In genomic region chr15:91940466-91941381, GRCh38 we compare ENCODE assay signal across 9 cellular contexts.
DNase-seq lines count a peak whose midpoint lies in the region; ATAC-seq and TF ChIP-seq lines count a peak whose summit lies in the region.
"Had no signal": no experiment of that assay in that cellular context is flagged by ENCODE, and none has a peak within 500 bp of the region (broad histone marks: within the 10 kb centered on the region; RNA-seq: fewer than 3 reads in every experiment).

No MANE protein-coding gene starts in this region.

- H3K4me1 ChIP-seq in PC-9 (replicated peaks; ENCODE audit: insufficient read depth) (peaks cover 61% of the 10 kb centered on the region), A673 (ENCODE audit: insufficient read depth, low read length, poor library complexity, severe bottlenecking) (peaks cover 25% of the 10 kb centered on the region)

- intact Hi-C loops in PC-9 (cut with micrococcal nuclease; ENCODE audit: unreplicated experiment) (loop anchor here (1.0 to 10.0 kb wide), 5 partner anchors 50 to 704 kb away; no protein-coding TSS in a partner anchor), A673 (cut with micrococcal nuclease; ENCODE audit: unreplicated experiment) (loop anchor here (5.0 kb wide), 1 partner anchor 638 kb away; no protein-coding TSS in a partner anchor)

- peak overlapping the region; percentile 100 for H3K27ac ChIP-seq in PC-9
- H3K27ac ChIP-seq in A673 (ENCODE audit: low read depth, low read length, poor library complexity, severe bottlenecking), result no peak overlapping the region

- CTCF ChIA-PET in PC-9 (lab: Charles Lee) (interaction anchor here (0.6 to 2.1 kb wide), 6 partner anchors 36 to 639 kb away, joined by 3 to 10 read pairs (median 5); no protein-coding TSS in a partner anchor), A673 (lab: Charles Lee) (no interaction called here)

- H3K4me3 ChIP-seq in PC-9, result peak overlapping the region; percentile 51
- H3K4me3 ChIP-seq in A673 (ENCODE audit: low read depth, low read length, poor library complexity, severe bottlenecking), result no peak overlapping the region

- peak overlapping the region; percentile 55 for H3K27ac Mint-ChIP-seq in activated T-cell treated with anti-CD3 and anti-CD28 coated beads, Interleukin-2, amount 50 U/mL, for 72 hours
- no peak overlapping the region for H3K27ac Mint-ChIP-seq in activated T-cell treated with anti-CD3 and anti-CD28 coated beads, Interleukin-2, amount 50 U/mL, for 24 hours
- H3K27ac Mint-ChIP-seq in stimulated activated naive CD8-positive, alpha-beta T cell treated with anti-CD3 and anti-CD28 coated beads, Interleukin-15, amount 100 ng/mL, for 72 hours, result peak overlapping the region in 1 of 2 donors; percentile 44

- no peak overlapping the region for H2AFZ ChIP-seq in PC-9

- peak; percentile 8 to 37 for DNase-seq in activated T-cell treated with anti-CD3 and anti-CD28 coated beads, Interleukin-2, amount 50 U/mL, for 72 hours
- no peak for DNase-seq in activated T-cell treated with anti-CD3 and anti-CD28 coated beads, Interleukin-2, amount 50 U/mL, for 24 hours
- DNase-seq in PC-9 (peak; percentile 75 to 88), islet precursor cell (peak; percentile 85), A673 (ENCODE audit: low spot score) (no peak), EL (no peak)
- no peak for DNase-seq in stimulated activated naive CD8-positive, alpha-beta T cell treated with anti-CD3 and anti-CD28 coated beads, Interleukin-15, amount 100 ng/mL, for 72 hours
- DNase-seq: BE2C had no signal

- BruUV-seq in PC-9 (replicated peaks; lab: Mats Ljungman, UMichigan) (TSS peak; percentile 78), A673 (replicated peaks; lab: Mats Ljungman, UMichigan) (no TSS peak)

- H3K27me3 ChIP-seq in PC-9 (ENCODE audit: insufficient read depth, low read depth) (no peaks in the 10 kb centered on the region), A673 (replicated peaks; ENCODE audit: insufficient read depth, low read depth, low read length, poor library complexity) (no peaks in the 10 kb centered on the region)
- H3K27me3 ChIP-seq: BE2C had no signal

- POLR2A ChIA-PET in PC-9 (lab: Charles Lee; ENCODE audit: unreplicated experiment) (interaction anchor here (0.6 to 0.7 kb wide), 7 partner anchors 16 to 929 kb away, joined by 4 to 26 read pairs (median 5); no protein-coding TSS in a partner anchor), A673 (lab: Charles Lee; ENCODE audit: low non-redundant PET) (interaction anchor here (0.7 kb wide), 1 partner anchor 45 kb away, joined by 3 read pairs; no protein-coding TSS in a partner anchor)

- H3K9me3 ChIP-seq in PC-9 (ENCODE audit: insufficient read depth, low read depth) (no peaks in the 10 kb centered on the region), A673 (ENCODE audit: low read depth, low read length, poor library complexity, severe bottlenecking) (no peaks in the 10 kb centered on the region)
- H3K9me3 ChIP-seq: BE2C had no signal

- TF ChIP-seq CTCF in PC-9 (conservative IDR thresholded peaks at IDR 0.05) (no peak), A673 (conservative IDR thresholded peaks at IDR 0.05; ENCODE audit: low read depth, low read length) (no peak)

- peaks cover 85% of the 10 kb centered on the region for H3K79me2 ChIP-seq in PC-9 (ENCODE audit: low read depth)

- peak overlapping the region in 1 of 2 donors; percentile 17 for H3K4me3 Mint-ChIP-seq in activated T-cell treated with anti-CD3 and anti-CD28 coated beads, Interleukin-2, amount 50 U/mL, for 72 hours
- H3K4me3 Mint-ChIP-seq in activated T-cell treated with anti-CD3 and anti-CD28 coated beads, Interleukin-2, amount 50 U/mL, for 24 hours, result no peak overlapping the region
- no peak overlapping the region for H3K4me3 Mint-ChIP-seq in stimulated activated naive CD8-positive, alpha-beta T cell treated with anti-CD3 and anti-CD28 coated beads, Interleukin-15, amount 100 ng/mL, for 72 hours

- no peaks in the 10 kb centered on the region for H3K36me3 ChIP-seq in PC-9 (ENCODE audit: low read depth)
- no peaks in the 10 kb centered on the region for H3K36me3 ChIP-seq in A673 (ENCODE audit: insufficient read depth, low read length, poor library complexity, severe bottlenecking)
- H3K36me3 ChIP-seq: BE2C had no signal

- peaks cover 41% of the 10 kb centered on the region for H3F3A ChIP-seq in PC-9 (ENCODE audit: insufficient read depth, low read depth)

- no peaks in the 10 kb centered on the region for H3K9me2 ChIP-seq in PC-9 (ENCODE audit: insufficient read depth)

- H3K4me1 Mint-ChIP-seq in activated T-cell treated with anti-CD3 and anti-CD28 coated beads, Interleukin-2, amount 50 U/mL, for 72 hours (ENCODE audit: low read depth), result peaks cover 43% of the 10 kb centered on the region
- H3K4me1 Mint-ChIP-seq in activated T-cell treated with anti-CD3 and anti-CD28 coated beads, Interleukin-2, amount 50 U/mL, for 24 hours (ENCODE audit: low read depth), result peaks cover 43% of the 10 kb centered on the region
- H3K4me1 Mint-ChIP-seq in stimulated activated naive CD8-positive, alpha-beta T cell treated with anti-CD3 and anti-CD28 coated beads, Interleukin-15, amount 100 ng/mL, for 72 hours, result peaks cover 30% of the 10 kb centered on the region

- peak overlapping the region; percentile 80 for H3K4me2 ChIP-seq in PC-9

- no peaks in the 10 kb centered on the region for H3K9me3 Mint-ChIP-seq in activated T-cell treated with anti-CD3 and anti-CD28 coated beads, Interleukin-2, amount 50 U/mL, for 72 hours
- no peaks in the 10 kb centered on the region for H3K9me3 Mint-ChIP-seq in activated T-cell treated with anti-CD3 and anti-CD28 coated beads, Interleukin-2, amount 50 U/mL, for 24 hours
- H3K9me3 Mint-ChIP-seq in stimulated activated naive CD8-positive, alpha-beta T cell treated with anti-CD3 and anti-CD28 coated beads, Interleukin-15, amount 100 ng/mL, for 72 hours, result no peaks in the 10 kb centered on the region

- no peaks in the 10 kb centered on the region for H3K36me3 Mint-ChIP-seq in activated T-cell treated with anti-CD3 and anti-CD28 coated beads, Interleukin-2, amount 50 U/mL, for 72 hours (ENCODE audit: insufficient read depth in 2 of 2)
- no peaks in the 10 kb centered on the region for H3K36me3 Mint-ChIP-seq in activated T-cell treated with anti-CD3 and anti-CD28 coated beads, Interleukin-2, amount 50 U/mL, for 24 hours (ENCODE audit: low read depth)

- H3K27me3 Mint-ChIP-seq in activated T-cell treated with anti-CD3 and anti-CD28 coated beads, Interleukin-2, amount 50 U/mL, for 72 hours (ENCODE audit: low read depth), result no peaks in the 10 kb centered on the region
- H3K27me3 Mint-ChIP-seq in activated T-cell treated with anti-CD3 and anti-CD28 coated beads, Interleukin-2, amount 50 U/mL, for 24 hours, result no peaks in the 10 kb centered on the region
- H3K27me3 Mint-ChIP-seq in stimulated activated naive CD8-positive, alpha-beta T cell treated with anti-CD3 and anti-CD28 coated beads, Interleukin-15, amount 100 ng/mL, for 72 hours, result peaks cover 8% of the 10 kb centered on the region

- H4K20me1 ChIP-seq in PC-9 (ENCODE audit: insufficient read depth), result no peaks in the 10 kb centered on the region

- peak; percentile 77 to 90 for ATAC-seq in activated T-cell treated with anti-CD3 and anti-CD28 coated beads, Interleukin-2, amount 50 U/mL, for 72 hours (replicated peaks in 1 of 2)
- ATAC-seq in stimulated activated naive CD8-positive, alpha-beta T cell treated with anti-CD3 and anti-CD28 coated beads, Interleukin-15, amount 100 ng/mL, for 72 hours, result peak; percentile 71
- no peak for ATAC-seq in HG02938 (IDR thresholded peaks at IDR 0.05; ENCODE audit: unreplicated experiment)

Comparison
In these comparisons a context has a peak if more than half of its experiments do, and no peak if none do; other contexts are left out.
1. DNase-seq: peak in activated T-cell treated with anti-CD3 and anti-CD28 coated beads, Interleukin-2, amount 50 U/mL, for 72 hours (2 of 2), PC-9 (2 of 2) and islet precursor cell (single experiment); none in activated T-cell treated with anti-CD3 and anti-CD28 coated beads, Interleukin-2, amount 50 U/mL, for 24 hours (single experiment), stimulated activated naive CD8-positive, alpha-beta T cell treated with anti-CD3 and anti-CD28 coated beads, Interleukin-15, amount 100 ng/mL, for 72 hours (0 of 2), A673 (single experiment) and EL (single experiment).